ENCODE assay signal across 8 cellular contexts in genomic region chr17:63478814-63479494, GRCh38.
DNase-seq lines count a peak whose midpoint lies in the region; FAIRE-seq lines count a peak whose summit lies in the region.

No MANE protein-coding gene starts in this region.

- H3K36me3 ChIP-seq in HUES6 (ENCODE audit: control insufficient read depth, insufficient read depth, low read length) (no peaks in the 10 kb centered on the region), subcutaneous abdominal adipose tissue (ENCODE audit: control insufficient read depth in 5 of 5, insufficient read depth in 5 of 5, low read length in 5 of 5) (peaks cover 0 to 38% (median 29%) of the 10 kb centered on the region in 5 donors)

- peak; percentile 89 for FAIRE-seq in GM19239 (lab: Jason Lieb, UNC)

- H3K9me3 ChIP-seq in HUES6 (ENCODE audit: control insufficient read depth, insufficient read depth, low read depth, low read length) (no peaks in the 10 kb centered on the region), subcutaneous abdominal adipose tissue (ENCODE audit: control insufficient read depth in 5 of 5, low read length in 5 of 5) (no peaks in the 10 kb centered on the region)

- DNase-seq in Ammon's horn (ENCODE audit: low spot score) (peak; percentile 75), GM19239 (ENCODE audit: insufficient read length, low spot score) (peak; percentile 97), RKO (ENCODE audit: low spot score) (peak; percentile 86), activated T-helper 1 cell treated with Interleukin-2 at 50 U/mL for 16 hours (ENCODE audit: low read depth) (peak; percentile 62), fibroblast of the conjunctiva (ENCODE audit: low read depth) (peak; percentile 93), non-pigmented ciliary epithelial cell (ENCODE audit: low read depth) (peak; percentile 75)

- H3K27ac ChIP-seq in HUES6 (ENCODE audit: low read depth, low read length) (no peak overlapping the region), subcutaneous abdominal adipose tissue (ENCODE audit: low read depth, low read length) (no peak overlapping the region)

- no peak overlapping the region for H3K9ac ChIP-seq in HUES6 (ENCODE audit: low read length)
- H3K9ac ChIP-seq in subcutaneous abdominal adipose tissue (ENCODE audit: low read length in 5 of 5) = no peak overlapping the region

- H3K4me1 ChIP-seq in HUES6 (ENCODE audit: control insufficient read depth, insufficient read depth, low read length) (peaks cover 28% of the 10 kb centered on the region), subcutaneous abdominal adipose tissue (ENCODE audit: control insufficient read depth in 5 of 5, insufficient read depth in 5 of 5, low read length in 5 of 5) (peaks cover 9 to 42% (median 26%) of the 10 kb centered on the region in 5 donors)

- H3K27me3 ChIP-seq in HUES6 (ENCODE audit: control insufficient read depth, insufficient read depth, low read length) (peaks cover 27% of the 10 kb centered on the region), subcutaneous abdominal adipose tissue (ENCODE audit: control insufficient read depth in 5 of 5, insufficient read depth in 4 of 5, low read length in 5 of 5) (peaks cover 3 to 29% (median 13%) of the 10 kb centered on the region in 5 donors)

- H3K4me3 ChIP-seq in HUES6 (ENCODE audit: low read depth, low read length) (peak overlapping the region; percentile 10; the same call in 1 of the 2 replicates), subcutaneous abdominal adipose tissue (ENCODE audit: low read depth in 1 of 5, low read length in 5 of 5) (peak overlapping the region in 4 of 5 donors; percentile 1 to 66 (median 27))
